2 cellular contexts compared by ENCODE assay signal in genomic region chr17:41627316-41628072, GRCh38.
TF ChIP-seq lines count a peak whose summit lies in the region.

No MANE protein-coding gene starts in this region.

TF ChIP-seq in K562, 482 proteins besides CTCF, POLR2A, EP300 and RAD21:
- TF ChIP-seq E2F3 (CRISPR knock-in tag; IDR thresholded peaks at IDR 0.05) (no peak), CREM (IDR thresholded peaks at IDR 0.05; ENCODE audit: low read depth) (peak; percentile 34; the same call in 1 of the 2 replicates), ZNF717 (CRISPR knock-in tag; IDR thresholded peaks at IDR 0.05) (no peak), KLF16 (IDR thresholded peaks at IDR 0.05) (no peak), ILF3 (IDR thresholded peaks at IDR 0.05; ENCODE audit: borderline replicate concordance) (no peak), ZNF695 (CRISPR knock-in tag; IDR thresholded peaks at IDR 0.05) (no peak), SAFB (IDR thresholded peaks at IDR 0.05; ENCODE audit: borderline replicate concordance, low read depth, low read length) (no peak), ZKSCAN8 (CRISPR knock-in tag; IDR thresholded peaks at IDR 0.05) (no peak), NFYB (IDR thresholded peaks at IDR 0.05; ENCODE audit: extremely low read depth, insufficient read length) (no peak), RFX1 (IDR thresholded peaks at IDR 0.05) (no peak), ZBTB7A (IDR thresholded peaks at IDR 0.05; ENCODE audit: borderline replicate concordance, control insufficient read depth, low read depth, low read length) (peak; percentile 24; the same call in 1 of the 2 replicates), NELFE (IDR thresholded peaks at IDR 0.05; ENCODE audit: insufficient read depth, insufficient read length) (no peak)
- TF ChIP-seq, protein P1, sequence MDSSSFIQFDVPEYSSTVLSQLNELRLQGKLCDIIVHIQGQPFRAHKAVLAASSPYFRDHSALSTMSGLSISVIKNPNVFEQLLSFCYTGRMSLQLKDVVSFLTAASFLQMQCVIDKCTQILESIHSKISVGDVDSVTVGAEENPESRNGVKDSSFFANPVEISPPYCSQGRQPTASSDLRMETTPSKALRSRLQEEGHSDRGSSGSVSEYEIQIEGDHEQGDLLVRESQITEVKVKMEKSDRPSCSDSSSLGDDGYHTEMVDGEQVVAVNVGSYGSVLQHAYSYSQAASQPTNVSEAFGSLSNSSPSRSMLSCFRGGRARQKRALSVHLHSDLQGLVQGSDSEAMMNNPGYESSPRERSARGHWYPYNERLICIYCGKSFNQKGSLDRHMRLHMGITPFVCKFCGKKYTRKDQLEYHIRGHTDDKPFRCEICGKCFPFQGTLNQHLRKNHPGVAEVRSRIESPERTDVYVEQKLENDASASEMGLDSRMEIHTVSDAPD (CRISPR knock-in tag; IDR thresholded peaks at IDR 0.05) = no peak

TF ChIP-seq in SK-N-SH, 30 proteins besides CTCF, POLR2A, EP300 and RAD21:
- TF ChIP-seq SMC3 (IDR thresholded peaks at IDR 0.05; ENCODE audit: low read depth, low read length) (no peak), RXRA (IDR thresholded peaks at IDR 0.05; ENCODE audit: borderline replicate concordance, low read depth) (no peak)
